In genomic region chr17:39618956-39619785, GRCh38 we compare ENCODE assay signal across 1 cellular context.
TF ChIP-seq lines count a peak whose summit lies in the region.

No MANE protein-coding gene starts in this region.

TF ChIP-seq in endothelial cell of umbilical vein, 7 proteins besides CTCF, POLR2A, EP300 and RAD21:
- TF ChIP-seq MYC (IDR thresholded peaks at IDR 0.05; ENCODE audit: low read depth, low read length) (no peak), JUN (IDR thresholded peaks at IDR 0.05; ENCODE audit: borderline replicate concordance, insufficient read depth, insufficient read length, low read depth) (no peak), POLR2AphosphoS5 (IDR thresholded peaks at IDR 0.05; ENCODE audit: insufficient read depth, low read depth, low read length) (no peak), GATA2 (IDR thresholded peaks at IDR 0.05; ENCODE audit: insufficient read depth, insufficient read length, low read depth, low read length) (no peak), MAX (IDR thresholded peaks at IDR 0.05; ENCODE audit: insufficient read depth, insufficient read length) (no peak), EZH2 (IDR thresholded peaks at IDR 0.05; ENCODE audit: borderline replicate concordance, low read depth, low read length, severe bottlenecking) (no peak), FOS (IDR thresholded peaks at IDR 0.05; ENCODE audit: borderline replicate concordance, insufficient read depth, low read length) (no peak)
